Comparison of ENCODE assay signal across 1 cellular context in the genomic region with DNA sequence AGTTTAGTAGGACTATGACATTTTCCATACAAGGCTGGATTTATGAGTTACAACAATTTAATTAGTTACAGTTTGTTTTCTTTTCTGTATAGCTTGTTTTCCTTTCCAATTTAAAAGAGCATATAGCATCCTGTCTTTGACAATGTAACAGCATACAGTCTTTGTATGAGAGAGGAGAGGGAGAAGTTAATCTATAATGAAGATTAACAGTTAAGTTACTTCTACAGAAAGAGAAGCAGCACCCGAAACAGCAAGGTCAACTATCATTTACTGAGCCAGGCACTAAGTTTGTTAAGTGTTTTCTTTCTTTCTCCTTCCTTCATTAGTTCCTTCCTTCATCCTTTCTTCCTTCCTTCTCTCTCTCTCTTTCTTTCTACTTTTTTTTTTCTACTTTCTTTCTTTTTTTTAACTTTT.
A peak's percentile ranks its signal among the peaks of the same experiment; 100 is the strongest.
TF ChIP-seq lines count a peak whose summit lies in the region.

No MANE protein-coding gene starts in this region.

TF ChIP-seq in HEK293, 187 proteins besides CTCF, POLR2A, EP300 and RAD21 (continued from another document and continues in another):
- TF ChIP-seq, protein P1, sequence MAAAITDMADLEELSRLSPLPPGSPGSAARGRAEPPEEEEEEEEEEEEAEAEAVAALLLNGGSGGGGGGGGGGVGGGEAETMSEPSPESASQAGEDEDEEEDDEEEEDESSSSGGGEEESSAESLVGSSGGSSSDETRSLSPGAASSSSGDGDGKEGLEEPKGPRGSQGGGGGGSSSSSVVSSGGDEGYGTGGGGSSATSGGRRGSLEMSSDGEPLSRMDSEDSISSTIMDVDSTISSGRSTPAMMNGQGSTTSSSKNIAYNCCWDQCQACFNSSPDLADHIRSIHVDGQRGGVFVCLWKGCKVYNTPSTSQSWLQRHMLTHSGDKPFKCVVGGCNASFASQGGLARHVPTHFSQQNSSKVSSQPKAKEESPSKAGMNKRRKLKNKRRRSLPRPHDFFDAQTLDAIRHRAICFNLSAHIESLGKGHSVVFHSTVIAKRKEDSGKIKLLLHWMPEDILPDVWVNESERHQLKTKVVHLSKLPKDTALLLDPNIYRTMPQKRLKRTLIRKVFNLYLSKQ (tag by site-specific recombination; IDR thresholded peaks at IDR 0.05; ENCODE audit: borderline replicate concordance) = no peak
- TF ChIP-seq, protein P2, sequence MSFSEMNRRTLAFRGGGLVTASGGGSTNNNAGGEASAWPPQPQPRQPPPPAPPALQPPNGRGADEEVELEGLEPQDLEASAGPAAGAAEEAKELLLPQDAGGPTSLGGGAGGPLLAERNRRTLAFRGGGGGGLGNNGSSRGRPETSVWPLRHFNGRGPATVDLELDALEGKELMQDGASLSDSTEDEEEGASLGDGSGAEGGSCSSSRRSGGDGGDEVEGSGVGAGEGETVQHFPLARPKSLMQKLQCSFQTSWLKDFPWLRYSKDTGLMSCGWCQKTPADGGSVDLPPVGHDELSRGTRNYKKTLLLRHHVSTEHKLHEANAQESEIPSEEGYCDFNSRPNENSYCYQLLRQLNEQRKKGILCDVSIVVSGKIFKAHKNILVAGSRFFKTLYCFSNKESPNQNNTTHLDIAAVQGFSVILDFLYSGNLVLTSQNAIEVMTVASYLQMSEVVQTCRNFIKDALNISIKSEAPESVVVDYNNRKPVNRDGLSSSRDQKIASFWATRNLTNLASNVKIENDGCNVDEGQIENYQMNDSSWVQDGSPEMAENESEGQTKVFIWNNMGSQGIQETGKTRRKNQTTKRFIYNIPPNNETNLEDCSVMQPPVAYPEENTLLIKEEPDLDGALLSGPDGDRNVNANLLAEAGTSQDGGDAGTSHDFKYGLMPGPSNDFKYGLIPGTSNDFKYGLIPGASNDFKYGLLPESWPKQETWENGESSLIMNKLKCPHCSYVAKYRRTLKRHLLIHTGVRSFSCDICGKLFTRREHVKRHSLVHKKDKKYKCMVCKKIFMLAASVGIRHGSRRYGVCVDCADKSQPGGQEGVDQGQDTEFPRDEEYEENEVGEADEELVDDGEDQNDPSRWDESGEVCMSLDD (tag by site-specific recombination; IDR thresholded peaks at IDR 0.05) = no peak
- TF ChIP-seq ZNF610 (tag by site-specific recombination; IDR thresholded peaks at IDR 0.05; ENCODE audit: borderline replicate concordance) (peak; percentile 86), ZNF394 (tag by site-specific recombination; IDR thresholded peaks at IDR 0.05; ENCODE audit: borderline replicate concordance) (0 out of 2 replicates have a peak, but pooled peaks have one; percentile 34), ZNF114 (tag by site-specific recombination; IDR thresholded peaks at IDR 0.05) (no peak), ZBTB8A (tag by site-specific recombination; IDR thresholded peaks at IDR 0.05) (0 out of 2 replicates have a peak, but pooled peaks have one; percentile 46), ZNF530 (tag by site-specific recombination; IDR thresholded peaks at IDR 0.05; ENCODE audit: low read depth) (no peak), ZNF585B (tag by site-specific recombination; IDR thresholded peaks at IDR 0.05) (no peak), ZNF211 (tag by site-specific recombination; IDR thresholded peaks at IDR 0.05; ENCODE audit: low read depth) (no peak), ZNF350 (tag by site-specific recombination; IDR thresholded peaks at IDR 0.05) (no peak), ZNF184 (tag by site-specific recombination; IDR thresholded peaks at IDR 0.05) (no peak), SP2 (tag by site-specific recombination; IDR thresholded peaks at IDR 0.05) (no peak), ZNF707 (tag by site-specific recombination; IDR thresholded peaks at IDR 0.05) (no peak), ZNF629 (tag by site-specific recombination; IDR thresholded peaks at IDR 0.05) (no peak; the same call in none of the 2 replicates), ZNF76 (tag by site-specific recombination; IDR thresholded peaks at IDR 0.05; ENCODE audit: borderline replicate concordance, low read depth) (no peak; the same call in 1 of the 2 replicates), ZNF626 (tag by site-specific recombination; IDR thresholded peaks at IDR 0.05) (no peak), ZBTB20 (tag by site-specific recombination; IDR thresholded peaks at IDR 0.05) (no peak), ZNF658 (tag by site-specific recombination; IDR thresholded peaks at IDR 0.05) (no peak), ZBTB21 (tag by site-specific recombination; IDR thresholded peaks at IDR 0.05) (no peak), ZNF843 (tag by site-specific recombination; IDR thresholded peaks at IDR 0.05) (no peak; the same call in none of the 2 replicates), ZNF560 (tag by site-specific recombination; IDR thresholded peaks at IDR 0.05; ENCODE audit: borderline replicate concordance) (no peak), REPIN1 (tag by site-specific recombination; IDR thresholded peaks at IDR 0.05; ENCODE audit: low read depth) (no peak), ZNF549 (tag by site-specific recombination; IDR thresholded peaks at IDR 0.05) (no peak), SCRT2 (tag by site-specific recombination; IDR thresholded peaks at IDR 0.05) (no peak), ZFP37 (tag by site-specific recombination; IDR thresholded peaks at IDR 0.05) (no peak), ZNF37A (tag by site-specific recombination; IDR thresholded peaks at IDR 0.05) (no peak), YY1 (tag by site-specific recombination; IDR thresholded peaks at IDR 0.05) (no peak), ZSCAN16 (tag by site-specific recombination; IDR thresholded peaks at IDR 0.05) (no peak), HOXA7 (CRISPR knock-in tag; IDR thresholded peaks at IDR 0.05; ENCODE audit: borderline replicate concordance) (no peak), KLF16 (tag by site-specific recombination; IDR thresholded peaks at IDR 0.05) (no peak), GLIS1 (tag by site-specific recombination; IDR thresholded peaks at IDR 0.05) (no peak), KLF7 (tag by site-specific recombination; IDR thresholded peaks at IDR 0.05; ENCODE audit: borderline replicate concordance) (no peak), ZSCAN23 (tag by site-specific recombination; IDR thresholded peaks at IDR 0.05) (no peak), ZNF248 (tag by site-specific recombination; IDR thresholded peaks at IDR 0.05) (no peak)
- TF ChIP-seq, protein P3, sequence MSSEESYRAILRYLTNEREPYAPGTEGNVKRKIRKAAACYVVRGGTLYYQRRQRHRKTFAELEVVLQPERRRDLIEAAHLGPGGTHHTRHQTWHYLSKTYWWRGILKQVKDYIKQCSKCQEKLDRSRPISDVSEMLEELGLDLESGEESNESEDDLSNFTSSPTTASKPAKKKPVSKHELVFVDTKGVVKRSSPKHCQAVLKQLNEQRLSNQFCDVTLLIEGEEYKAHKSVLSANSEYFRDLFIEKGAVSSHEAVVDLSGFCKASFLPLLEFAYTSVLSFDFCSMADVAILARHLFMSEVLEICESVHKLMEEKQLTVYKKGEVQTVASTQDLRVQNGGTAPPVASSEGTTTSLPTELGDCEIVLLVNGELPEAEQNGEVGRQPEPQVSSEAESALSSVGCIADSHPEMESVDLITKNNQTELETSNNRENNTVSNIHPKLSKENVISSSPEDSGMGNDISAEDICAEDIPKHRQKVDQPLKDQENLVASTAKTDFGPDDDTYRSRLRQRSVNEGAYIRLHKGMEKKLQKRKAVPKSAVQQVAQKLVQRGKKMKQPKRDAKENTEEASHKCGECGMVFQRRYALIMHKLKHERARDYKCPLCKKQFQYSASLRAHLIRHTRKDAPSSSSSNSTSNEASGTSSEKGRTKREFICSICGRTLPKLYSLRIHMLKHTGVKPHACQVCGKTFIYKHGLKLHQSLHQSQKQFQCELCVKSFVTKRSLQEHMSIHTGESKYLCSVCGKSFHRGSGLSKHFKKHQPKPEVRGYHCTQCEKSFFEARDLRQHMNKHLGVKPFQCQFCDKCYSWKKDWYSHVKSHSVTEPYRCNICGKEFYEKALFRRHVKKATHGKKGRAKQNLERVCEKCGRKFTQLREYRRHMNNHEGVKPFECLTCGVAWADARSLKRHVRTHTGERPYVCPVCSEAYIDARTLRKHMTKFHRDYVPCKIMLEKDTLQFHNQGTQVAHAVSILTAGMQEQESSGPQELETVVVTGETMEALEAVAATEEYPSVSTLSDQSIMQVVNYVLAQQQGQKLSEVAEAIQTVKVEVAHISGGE (tag by site-specific recombination; conservative IDR thresholded peaks at IDR 0.05; ENCODE audit: low read depth) = no peak
- TF ChIP-seq, protein P4, sequence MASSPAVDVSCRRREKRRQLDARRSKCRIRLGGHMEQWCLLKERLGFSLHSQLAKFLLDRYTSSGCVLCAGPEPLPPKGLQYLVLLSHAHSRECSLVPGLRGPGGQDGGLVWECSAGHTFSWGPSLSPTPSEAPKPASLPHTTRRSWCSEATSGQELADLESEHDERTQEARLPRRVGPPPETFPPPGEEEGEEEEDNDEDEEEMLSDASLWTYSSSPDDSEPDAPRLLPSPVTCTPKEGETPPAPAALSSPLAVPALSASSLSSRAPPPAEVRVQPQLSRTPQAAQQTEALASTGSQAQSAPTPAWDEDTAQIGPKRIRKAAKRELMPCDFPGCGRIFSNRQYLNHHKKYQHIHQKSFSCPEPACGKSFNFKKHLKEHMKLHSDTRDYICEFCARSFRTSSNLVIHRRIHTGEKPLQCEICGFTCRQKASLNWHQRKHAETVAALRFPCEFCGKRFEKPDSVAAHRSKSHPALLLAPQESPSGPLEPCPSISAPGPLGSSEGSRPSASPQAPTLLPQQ (tag by site-specific recombination; IDR thresholded peaks at IDR 0.05) = no peak; the same call in 1 of the 2 replicates
- TF ChIP-seq, protein P5, sequence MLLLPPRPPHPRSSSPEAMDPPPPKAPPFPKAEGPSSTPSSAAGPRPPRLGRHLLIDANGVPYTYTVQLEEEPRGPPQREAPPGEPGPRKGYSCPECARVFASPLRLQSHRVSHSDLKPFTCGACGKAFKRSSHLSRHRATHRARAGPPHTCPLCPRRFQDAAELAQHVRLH (tag by site-specific recombination; IDR thresholded peaks at IDR 0.05) = no peak; the same call in 1 of the 2 replicates
- TF ChIP-seq, protein P6, sequence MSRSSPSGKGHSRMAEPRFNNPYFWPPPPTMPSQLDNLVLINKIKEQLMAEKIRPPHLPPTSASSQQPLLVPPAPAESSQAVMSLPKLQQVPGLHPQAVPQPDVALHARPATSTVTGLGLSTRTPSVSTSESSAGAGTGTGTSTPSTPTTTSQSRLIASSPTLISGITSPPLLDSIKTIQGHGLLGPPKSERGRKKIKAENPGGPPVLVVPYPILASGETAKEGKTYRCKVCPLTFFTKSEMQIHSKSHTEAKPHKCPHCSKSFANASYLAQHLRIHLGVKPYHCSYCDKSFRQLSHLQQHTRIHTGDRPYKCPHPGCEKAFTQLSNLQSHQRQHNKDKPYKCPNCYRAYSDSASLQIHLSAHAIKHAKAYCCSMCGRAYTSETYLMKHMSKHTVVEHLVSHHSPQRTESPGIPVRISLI (tag by site-specific recombination; IDR thresholded peaks at IDR 0.05) = no peak
- TF ChIP-seq, protein P7, sequence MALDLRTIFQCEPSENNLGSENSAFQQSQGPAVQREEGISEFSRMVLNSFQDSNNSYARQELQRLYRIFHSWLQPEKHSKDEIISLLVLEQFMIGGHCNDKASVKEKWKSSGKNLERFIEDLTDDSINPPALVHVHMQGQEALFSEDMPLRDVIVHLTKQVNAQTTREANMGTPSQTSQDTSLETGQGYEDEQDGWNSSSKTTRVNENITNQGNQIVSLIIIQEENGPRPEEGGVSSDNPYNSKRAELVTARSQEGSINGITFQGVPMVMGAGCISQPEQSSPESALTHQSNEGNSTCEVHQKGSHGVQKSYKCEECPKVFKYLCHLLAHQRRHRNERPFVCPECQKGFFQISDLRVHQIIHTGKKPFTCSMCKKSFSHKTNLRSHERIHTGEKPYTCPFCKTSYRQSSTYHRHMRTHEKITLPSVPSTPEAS (tag by site-specific recombination; IDR thresholded peaks at IDR 0.05) = peak; percentile 19; the same call in 1 of the 2 replicates
- TF ChIP-seq, protein P8, sequence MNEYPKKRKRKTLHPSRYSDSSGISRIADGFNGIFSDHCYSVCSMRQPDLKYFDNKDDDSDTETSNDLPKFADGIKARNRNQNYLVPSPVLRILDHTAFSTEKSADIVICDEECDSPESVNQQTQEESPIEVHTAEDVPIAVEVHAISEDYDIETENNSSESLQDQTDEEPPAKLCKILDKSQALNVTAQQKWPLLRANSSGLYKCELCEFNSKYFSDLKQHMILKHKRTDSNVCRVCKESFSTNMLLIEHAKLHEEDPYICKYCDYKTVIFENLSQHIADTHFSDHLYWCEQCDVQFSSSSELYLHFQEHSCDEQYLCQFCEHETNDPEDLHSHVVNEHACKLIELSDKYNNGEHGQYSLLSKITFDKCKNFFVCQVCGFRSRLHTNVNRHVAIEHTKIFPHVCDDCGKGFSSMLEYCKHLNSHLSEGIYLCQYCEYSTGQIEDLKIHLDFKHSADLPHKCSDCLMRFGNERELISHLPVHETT (tag by site-specific recombination; IDR thresholded peaks at IDR 0.05) = 0 out of 2 replicates have a peak, but pooled peaks have one; percentile 20
- TF ChIP-seq, protein P9, sequence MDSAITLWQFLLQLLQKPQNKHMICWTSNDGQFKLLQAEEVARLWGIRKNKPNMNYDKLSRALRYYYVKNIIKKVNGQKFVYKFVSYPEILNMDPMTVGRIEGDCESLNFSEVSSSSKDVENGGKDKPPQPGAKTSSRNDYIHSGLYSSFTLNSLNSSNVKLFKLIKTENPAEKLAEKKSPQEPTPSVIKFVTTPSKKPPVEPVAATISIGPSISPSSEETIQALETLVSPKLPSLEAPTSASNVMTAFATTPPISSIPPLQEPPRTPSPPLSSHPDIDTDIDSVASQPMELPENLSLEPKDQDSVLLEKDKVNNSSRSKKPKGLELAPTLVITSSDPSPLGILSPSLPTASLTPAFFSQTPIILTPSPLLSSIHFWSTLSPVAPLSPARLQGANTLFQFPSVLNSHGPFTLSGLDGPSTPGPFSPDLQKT (IDR thresholded peaks at IDR 0.05; ENCODE audit: borderline replicate concordance, low read depth, low read length) = no peak
- TF ChIP-seq, protein P10, sequence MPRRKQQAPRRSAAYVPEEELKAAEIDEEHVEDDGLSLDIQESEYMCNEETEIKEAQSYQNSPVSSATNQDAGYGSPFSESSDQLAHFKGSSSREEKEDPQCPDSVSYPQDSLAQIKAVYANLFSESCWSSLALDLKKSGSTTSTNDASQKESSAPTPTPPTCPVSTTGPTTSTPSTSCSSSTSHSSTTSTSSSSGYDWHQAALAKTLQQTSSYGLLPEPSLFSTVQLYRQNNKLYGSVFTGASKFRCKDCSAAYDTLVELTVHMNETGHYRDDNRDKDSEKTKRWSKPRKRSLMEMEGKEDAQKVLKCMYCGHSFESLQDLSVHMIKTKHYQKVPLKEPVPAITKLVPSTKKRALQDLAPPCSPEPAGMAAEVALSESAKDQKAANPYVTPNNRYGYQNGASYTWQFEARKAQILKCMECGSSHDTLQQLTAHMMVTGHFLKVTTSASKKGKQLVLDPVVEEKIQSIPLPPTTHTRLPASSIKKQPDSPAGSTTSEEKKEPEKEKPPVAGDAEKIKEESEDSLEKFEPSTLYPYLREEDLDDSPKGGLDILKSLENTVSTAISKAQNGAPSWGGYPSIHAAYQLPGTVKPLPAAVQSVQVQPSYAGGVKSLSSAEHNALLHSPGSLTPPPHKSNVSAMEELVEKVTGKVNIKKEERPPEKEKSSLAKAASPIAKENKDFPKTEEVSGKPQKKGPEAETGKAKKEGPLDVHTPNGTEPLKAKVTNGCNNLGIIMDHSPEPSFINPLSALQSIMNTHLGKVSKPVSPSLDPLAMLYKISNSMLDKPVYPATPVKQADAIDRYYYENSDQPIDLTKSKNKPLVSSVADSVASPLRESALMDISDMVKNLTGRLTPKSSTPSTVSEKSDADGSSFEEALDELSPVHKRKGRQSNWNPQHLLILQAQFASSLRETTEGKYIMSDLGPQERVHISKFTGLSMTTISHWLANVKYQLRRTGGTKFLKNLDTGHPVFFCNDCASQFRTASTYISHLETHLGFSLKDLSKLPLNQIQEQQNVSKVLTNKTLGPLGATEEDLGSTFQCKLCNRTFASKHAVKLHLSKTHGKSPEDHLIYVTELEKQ (tag by site-specific recombination; IDR thresholded peaks at IDR 0.05; ENCODE audit: borderline replicate concordance) = peak; percentile 47; the same call in 1 of the 2 replicates
